29 cellular contexts compared by ENCODE assay signal in the genomic region with DNA sequence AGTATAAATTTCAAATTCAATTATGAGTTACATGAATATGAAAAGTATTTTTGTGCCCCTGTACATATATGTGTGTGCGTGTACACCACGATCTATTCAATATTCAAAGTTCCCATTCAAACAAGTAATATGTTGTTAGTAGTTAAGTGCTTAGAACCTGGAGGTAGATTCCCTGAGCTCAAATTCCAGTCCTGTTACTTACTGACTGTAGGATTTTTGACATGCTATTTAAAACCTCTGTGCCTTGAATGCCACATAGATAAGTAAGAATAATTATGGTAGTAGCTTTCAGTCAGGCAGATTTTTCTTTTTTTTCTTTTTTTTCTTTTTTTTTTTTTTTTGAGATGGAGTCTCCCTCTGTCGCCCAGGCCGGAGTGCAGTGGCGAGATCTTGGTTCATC.
"Had no signal": no experiment of that assay in that cellular context is flagged by ENCODE, and none has a peak within 500 bp of the region (broad histone marks: within the 10 kb centered on the region; RNA-seq: fewer than 3 reads in every experiment).

No MANE protein-coding gene starts in this region.

- H3K27me3 ChIP-seq: neural progenitor cell, pancreas, right lobe of liver, sigmoid colon, spleen, suprapubic skin, testis, tibial artery, transverse colon, upper lobe of left lung, vagina had no signal

- ATAC-seq: naive thymus-derived CD4-positive, alpha-beta T cell; natural killer cell; pancreas; psoas muscle; right lobe of liver; stimulated activated memory B cell treated with anti-CD40 and anti-IgM and Interleukin-4, amounts not matched to agents 10 μg/mL and 1 μg/mL and 100 μg/mL, for 72 hours; stimulated activated naive CD8-positive, alpha-beta T cell treated with anti-CD3 and anti-CD28 coated beads, Interleukin-15, amount 100 ng/mL, for 72 hours; stimulated activated naive CD8-positive, alpha-beta T cell treated with anti-CD3 and anti-CD28 coated beads, Interleukin-15, Interleukin-2, amounts not matched to agents 100 U/mL and 50 U/mL, for 24 hours had no signal

- DNase-seq: naive thymus-derived CD4-positive, alpha-beta T cell; natural killer cell; occipital lobe; pancreas; psoas muscle; right cardiac atrium; right lobe of liver; sigmoid colon; spleen; stimulated activated CD4-positive, alpha-beta T cell treated with anti-CD3 and anti-CD28 coated beads, Interleukin-12 subunit alpha, Interleukin-12 subunit beta, amount 100 ng/mL, for 4 hours; stimulated activated CD4-positive, alpha-beta T cell treated with anti-CD3 and anti-CD28 coated beads, Interleukin-1b, Interleukin-23, amount 100 ng/mL, for 48 hours; stimulated activated CD4-positive, alpha-beta T cell treated with anti-CD3 and anti-CD28 coated beads, Interleukin-4, amount 100 ng/mL, for 1 hour; stimulated activated CD4-positive, alpha-beta T cell treated with anti-CD3 and anti-CD28 coated beads, Interleukin-4, amount 100 ng/mL, for 4 hours; stimulated activated CD8-positive, alpha-beta memory T cell treated with anti-CD3 and anti-CD28 coated beads, Interleukin-4, amount 100 ng/mL, for 48 hours; stimulated activated naive CD4-positive, alpha-beta T cell; stimulated activated naive CD8-positive, alpha-beta T cell treated with anti-CD3 and anti-CD28 coated beads, Interleukin-15, amount 100 ng/mL, for 72 hours; stimulated activated naive CD8-positive, alpha-beta T cell treated with anti-CD3 and anti-CD28 coated beads, Interleukin-15, Interleukin-2, amounts not matched to agents 100 U/mL and 50 U/mL, for 24 hours; substantia nigra; testis; tibial artery; transverse colon; upper lobe of left lung had no signal

- H3K27ac Mint-ChIP-seq: naive thymus-derived CD4-positive, alpha-beta T cell; natural killer cell; nephron; neural progenitor cell; stimulated activated memory B cell treated with anti-CD40 and anti-IgM and Interleukin-4, amounts not matched to agents 10 μg/mL and 1 μg/mL and 100 μg/mL, for 72 hours; stimulated activated naive CD8-positive, alpha-beta T cell treated with anti-CD3 and anti-CD28 coated beads, Interleukin-15, amount 100 ng/mL, for 72 hours had no signal

- H2AFZ ChIP-seq: neural progenitor cell had no signal

- H3K4me3 Mint-ChIP-seq: naive thymus-derived CD4-positive, alpha-beta T cell; natural killer cell; nephron; neural progenitor cell; stimulated activated memory B cell treated with anti-CD40 and anti-IgM and Interleukin-4, amounts not matched to agents 10 μg/mL and 1 μg/mL and 100 μg/mL, for 72 hours; stimulated activated naive CD8-positive, alpha-beta T cell treated with anti-CD3 and anti-CD28 coated beads, Interleukin-15, amount 100 ng/mL, for 72 hours had no signal

- H3K36me3 Mint-ChIP-seq: naive thymus-derived CD4-positive, alpha-beta T cell; natural killer cell; neural progenitor cell; stimulated activated memory B cell treated with anti-CD40 and anti-IgM and Interleukin-4, amounts not matched to agents 10 μg/mL and 1 μg/mL and 100 μg/mL, for 72 hours had no signal

- H3K9me3 ChIP-seq: pancreas, psoas muscle, right lobe of liver, sigmoid colon, spleen, suprapubic skin, testis, tibial artery, transverse colon, upper lobe of left lung, vagina had no signal

- H3K4me1 ChIP-seq: neural progenitor cell, pancreas, right lobe of liver, spleen, suprapubic skin, testis, transverse colon, upper lobe of left lung, vagina had no signal

- H3K36me3 ChIP-seq: neural progenitor cell, pancreas, right lobe of liver, sigmoid colon, spleen, suprapubic skin, transverse colon, upper lobe of left lung, vagina had no signal

- H3K27ac ChIP-seq: neural progenitor cell, pancreas, psoas muscle, right lobe of liver, sigmoid colon, skin epidermis, spleen, suprapubic skin, testis, tibial artery, transverse colon, upper lobe of left lung, vagina had no signal

- H3K4me1 Mint-ChIP-seq: naive thymus-derived CD4-positive, alpha-beta T cell; natural killer cell; stimulated activated memory B cell treated with anti-CD40 and anti-IgM and Interleukin-4, amounts not matched to agents 10 μg/mL and 1 μg/mL and 100 μg/mL, for 72 hours; stimulated activated naive CD8-positive, alpha-beta T cell treated with anti-CD3 and anti-CD28 coated beads, Interleukin-15, amount 100 ng/mL, for 72 hours had no signal

- H3K9ac ChIP-seq: neural progenitor cell had no signal

- H3K9me3 Mint-ChIP-seq: naive thymus-derived CD4-positive, alpha-beta T cell; natural killer cell; nephron; neural progenitor cell; stimulated activated memory B cell treated with anti-CD40 and anti-IgM and Interleukin-4, amounts not matched to agents 10 μg/mL and 1 μg/mL and 100 μg/mL, for 72 hours; stimulated activated naive CD8-positive, alpha-beta T cell treated with anti-CD3 and anti-CD28 coated beads, Interleukin-15, amount 100 ng/mL, for 72 hours had no signal

- H3K4me3 ChIP-seq: neural progenitor cell, pancreas, psoas muscle, right lobe of liver, sigmoid colon, skin epidermis, smooth muscle cell, spleen, suprapubic skin, testis, tibial artery, transverse colon, upper lobe of left lung, vagina had no signal

- H3K4me2 ChIP-seq: neural progenitor cell, smooth muscle cell had no signal
